2 cellular contexts compared by ENCODE assay signal in genomic region chr19:49890349-49891311, GRCh38.
TF ChIP-seq lines count a peak whose summit lies in the region.

No MANE protein-coding gene starts in this region.

TF ChIP-seq in SK-N-SH treated with all-trans-retinoic acid at 6 μM for 48 hours, 23 proteins besides CTCF, POLR2A, EP300 and RAD21:
- TF ChIP-seq RARB (CRISPR knock-in tag; IDR thresholded peaks at IDR 0.05): no peak
- no peak for TF ChIP-seq TOX (CRISPR knock-in tag; IDR thresholded peaks at IDR 0.05; ENCODE audit: borderline replicate concordance)
- no peak for TF ChIP-seq ZNF70 (CRISPR knock-in tag; IDR thresholded peaks at IDR 0.05)
- TF ChIP-seq ZFP30 (CRISPR knock-in tag; IDR thresholded peaks at IDR 0.05): no peak
- TF ChIP-seq ZNF8 (CRISPR knock-in tag; IDR thresholded peaks at IDR 0.05): no peak
- TF ChIP-seq ZNF565 (CRISPR knock-in tag; conservative IDR thresholded peaks at IDR 0.05; ENCODE audit: low read depth): no peak
- no peak for TF ChIP-seq ARNTL (CRISPR knock-in tag; IDR thresholded peaks at IDR 0.05; ENCODE audit: borderline replicate concordance, low read depth)
- TF ChIP-seq ZC3H10 (CRISPR knock-in tag; IDR thresholded peaks at IDR 0.05): no peak

TF ChIP-seq in HepG2, 621 proteins besides CTCF, POLR2A, EP300 and RAD21:
- TF ChIP-seq PAXIP1 (CRISPR knock-in tag; conservative IDR thresholded peaks at IDR 0.05) (no peak), SP4 (CRISPR knock-in tag; IDR thresholded peaks at IDR 0.05) (no peak), AGO2 (optimal IDR thresholded peaks at IDR 0.05; ENCODE audit: low read depth, low read length) (no peak), ZBTB33 (CRISPR knock-in tag; IDR thresholded peaks at IDR 0.05) (peak; percentile 97), KDM6A (CRISPR knock-in tag; IDR thresholded peaks at IDR 0.05; ENCODE audit: low read depth) (no peak), ZNF558 (CRISPR knock-in tag; IDR thresholded peaks at IDR 0.05; ENCODE audit: borderline replicate concordance) (no peak), POGZ (CRISPR knock-in tag; IDR thresholded peaks at IDR 0.05) (no peak)
